25 cellular contexts compared by ENCODE assay signal in genomic region chr6:157976345-157977175, GRCh38. TPM values are rescaled to one million over a fixed set of nuclear protein-coding genes. Genes with fewer than 3 reads are reported as not detected.
DNase-seq lines count a peak whose midpoint lies in the region; ATAC-seq, FAIRE-seq and TF ChIP-seq lines count a peak whose summit lies in the region.
"Had no signal": no experiment of that assay in that cellular context is flagged by ENCODE, and none has a peak within 500 bp of the region (broad histone marks: within the 10 kb centered on the region; RNA-seq: fewer than 3 reads in every experiment).

No MANE protein-coding gene starts in this region.

- H3K79me2 ChIP-seq in HepG2 (ENCODE audit: insufficient read depth, low read length): no peaks in the 10 kb centered on the region

- in situ Hi-C loops in HepG2 (cut with HindIII; ENCODE audit: extremely low pct_ligation_motif_present, low pct_unique_long_range_greater_than_20kb): no loop called here
- in situ Hi-C loops in ACHN (cut with HindIII; ENCODE audit: low pct_ligation_motif_present, low pct_unique_long_range_greater_than_20kb, low sequenced_read_pairs): no loop called here

- H3K4me3 Mint-ChIP-seq in progenitor cell of endocrine pancreas (ENCODE audit: low read depth): no peak overlapping the region
- H3K4me3 Mint-ChIP-seq: HFFc6 had no signal

- TF ChIP-seq EP300 in HepG2 (IDR thresholded peaks at IDR 0.05; ENCODE audit: low read depth in 2 of 2, low read length in 2 of 2) (no peak), HepG2 (CRISPR knock-in tag; IDR thresholded peaks at IDR 0.05; ENCODE audit: borderline replicate concordance) (no peak)

- peak overlapping the region; percentile 11 for H3K27ac Mint-ChIP-seq in progenitor cell of endocrine pancreas
- H3K27ac Mint-ChIP-seq: HFFc6 had no signal

- peaks cover 6 to 13% of the 10 kb centered on the region in 2 experiments; a peak in 4 of 5 replicates for H3K27me3 ChIP-seq in HepG2 (ENCODE audit: control insufficient read depth in 1 of 2, insufficient read depth in 2 of 2, low read length in 2 of 2)
- H3K27me3 ChIP-seq in right lobe of liver: no peaks in the 10 kb centered on the region
- H3K27me3 ChIP-seq: MG63, SJSA1 had no signal

- TF ChIP-seq RAD21 in HepG2 (CRISPR knock-in tag; IDR thresholded peaks at IDR 0.05): 0 out of 2 replicates have a peak, but pooled peaks have one; percentile 27

- POLR2A ChIA-PET in HepG2 (lab: Yijun Ruan, JAX): interaction anchor here (1.2 to 16.1 kb wide), 4 partner anchors 10 to 249 kb away, joined by 3 to 345 read pairs (median 13); no protein-coding TSS in a partner anchor

- H4K20me1 ChIP-seq in HepG2 (ENCODE audit: insufficient read depth, low read length): no peaks in the 10 kb centered on the region

- H2AFZ ChIP-seq in HepG2 (ENCODE audit: low read length): no peak overlapping the region
- H2AFZ ChIP-seq: GM23248 had no signal

- ATAC-seq in HepG2: peak; percentile 72
- ATAC-seq in right lobe of liver: no peak

- peak overlapping the region; percentile 59 for H3K4me2 ChIP-seq in HepG2 (ENCODE audit: low read depth, low read length)

- CTCF ChIA-PET in HepG2 (lab: Yijun Ruan, JAX; ENCODE audit: low intra/inter-chr PET ratio, low total read pairs): no interaction called here

- BruUV-seq in HepG2 (replicated peaks; lab: Mats Ljungman, UMichigan): no TSS peak

- H3K9me3 Mint-ChIP-seq in progenitor cell of endocrine pancreas (ENCODE audit: low read depth): peaks cover 4% of the 10 kb centered on the region
- H3K9me3 Mint-ChIP-seq: HFFc6 had no signal

- H3K27ac ChIP-seq in HepG2 (ENCODE audit: extremely low read length, insufficient read depth, low read length) (no peak overlapping the region), right lobe of liver (no peak overlapping the region)
- H3K27ac ChIP-seq: GM23248, SJSA1 had no signal

- H3K9me3 ChIP-seq in HepG2 (ENCODE audit: low read length) (no peaks in the 10 kb centered on the region), right lobe of liver (no peaks in the 10 kb centered on the region)
- H3K9me3 ChIP-seq: HAP-1, MG63, SJSA1 had no signal

- peak overlapping the region; percentile 6; the same call in 1 of the 2 replicates for H3K9ac ChIP-seq in HepG2 (ENCODE audit: insufficient read depth, low read depth, low read length)
- H3K9ac ChIP-seq: GM23248 had no signal

- peak; percentile 61 for FAIRE-seq in HepG2 (lab: Jason Lieb, UNC)
- FAIRE-seq: GM18507 had no signal

- no peak for TF ChIP-seq POLR2A in HepG2 (IDR thresholded peaks at IDR 0.05; ENCODE audit: insufficient read depth in 1 of 2, low read depth in 2 of 2, low read length in 2 of 2)
- no peak for TF ChIP-seq POLR2A in right lobe of liver (IDR thresholded peaks at IDR 0.05)

- no peak; the same call in 1 of the 2 replicates for TF ChIP-seq CTCF in HepG2 (CRISPR knock-in tag; IDR thresholded peaks at IDR 0.05)
- no peak for TF ChIP-seq CTCF in right lobe of liver (IDR thresholded peaks at IDR 0.05)
- no peak for TF ChIP-seq CTCF in progenitor cell of endocrine pancreas (IDR thresholded peaks at IDR 0.05; ENCODE audit: unreplicated experiment)

- DNase-seq in HepG2 (ENCODE audit: low spot score) (peak; percentile 41), right lobe of liver (no peak), left kidney (ENCODE audit: low read depth, low spot score) (peak; percentile 47), progenitor cell of endocrine pancreas (ENCODE audit: low spot score, unreplicated experiment) (no peak), T-helper 9 cell (no peak), COLO668 (lab: John Stamatoyannopoulos, UW; ENCODE audit: unreplicated experiment) (no peak), ACHN (no peak)
- DNase-seq in stimulated activated CD4-positive, alpha-beta T cell treated with anti-CD3 and anti-CD28 coated beads, Interleukin-2, amount 100 ng/mL, for 24 hours: no peak
- DNase-seq: 8988T, DMS153, DND-41, GM23248, HFFc6, KG1, MG63, NCI-H1105 treated with DMSO at 0.1 percent for 48 hours, NCI-H146, NCI-H1930, NCI-H2227 treated with DMSO at 0.1 percent for 48 hours, NCI-H526 treated with DMSO at 0.1 percent for 48 hours, Right ventricle myocardium superior, RPMI8226 had no signal

- intact Hi-C loops in HepG2 (cut with micrococcal nuclease; ENCODE audit: unreplicated experiment): no loop called here
- intact Hi-C loops in right lobe of liver (cut with DNase I): loop anchor here in 1 of 2 donors (5.0 kb wide), 1 partner anchor 96 kb away; no protein-coding TSS in a partner anchor

- peaks cover 81% of the 10 kb centered on the region for H3K4me1 ChIP-seq in HepG2 (ENCODE audit: insufficient read depth, low read length)
- no peaks in the 10 kb centered on the region for H3K4me1 ChIP-seq in right lobe of liver

- H3K4me3 ChIP-seq in HepG2 (replicated peaks in 1 of 3; ENCODE audit: insufficient read depth in 1 of 3, low read depth in 2 of 3, low read length in 3 of 3) (peak overlapping the region in 1 of 3 experiments; percentile 29; a peak in 1 of 6 replicates), right lobe of liver (no peak overlapping the region)
- H3K4me3 ChIP-seq: GM23248, HAP-1, MG63, SJSA1 had no signal

- 36% methylated on average over 18 of the region's 21 CpGs for WGBS in HepG2 (ENCODE audit: low lambda C conversion rate)
- whole genome bisulfite sequencing in right lobe of liver (ENCODE audit: insufficient coverage, low coverage, low lambda C conversion rate, missing lambda C conversion rate): 86% methylated on average over 8 of the region's 21 CpGs

- peaks cover 13% of the 10 kb centered on the region for H3K4me1 Mint-ChIP-seq in progenitor cell of endocrine pancreas (ENCODE audit: low read depth)

- H3K36me3 ChIP-seq in HepG2 (replicated peaks in 1 of 2; ENCODE audit: control insufficient read depth in 1 of 2, insufficient read depth in 2 of 2, low read length in 2 of 2) (no peaks in the 10 kb centered on the region), right lobe of liver (no peaks in the 10 kb centered on the region)
- H3K36me3 ChIP-seq: HAP-1, MG63, SJSA1 had no signal

- H3K36me3 Mint-ChIP-seq in progenitor cell of endocrine pancreas (ENCODE audit: insufficient read depth): no peaks in the 10 kb centered on the region

- peaks cover 32% of the 10 kb centered on the region for H3K27me3 Mint-ChIP-seq in progenitor cell of endocrine pancreas

TF ChIP-seq in HepG2, 621 proteins besides CTCF, POLR2A, EP300 and RAD21 (continues in another document):
- TF ChIP-seq NPAS2 (CRISPR knock-in tag; IDR thresholded peaks at IDR 0.05; ENCODE audit: borderline replicate concordance) (no peak), TCF7L2 (IDR thresholded peaks at IDR 0.05; ENCODE audit: low read depth, low read length) (no peak), HOXA9 (CRISPR knock-in tag; IDR thresholded peaks at IDR 0.05; ENCODE audit: borderline replicate concordance) (no peak)

RNA-seq across cellular contexts. Expression of gene SYNJ2, which starts 5.1 kb away (rescaled TPM):
- total RNA-seq in HepG2 (2016; rRNA removed; fragmentation: Illumina TruSeq; extraction: Trizol) (39.0 and 39.1 TPM in 2 replicates), right lobe of liver (1 to 10 TPM; 3.2 to 7.4 (median 4.2) TPM), progenitor cell of endocrine pancreas (18.9 and 22.2 TPM in 2 replicates)
- total RNA-seq in HepG2 (2016; cell fraction: cytosol; rRNA removed; fragmentation: Illumina TruSeq; extraction: Trizol; ENCODE audit: low read depth): 50.4 and 51.2 TPM in 2 replicates
- total RNA-seq in HepG2 (2016; cell fraction: insoluble cytoplasmic fraction; rRNA removed; fragmentation: Illumina TruSeq; extraction: Trizol): 32.6 and 44.6 TPM in 2 replicates
- 52.4 and 52.9 TPM in 2 replicates for total RNA-seq in HepG2 (2016; cell fraction: membrane; rRNA removed; fragmentation: Illumina TruSeq; extraction: Trizol)
- 33.3 and 38.2 TPM in 2 replicates for total RNA-seq in HepG2 (2016; cell fraction: nucleus; rRNA removed; fragmentation: Illumina TruSeq; extraction: Trizol)
- 57.6 and 59.5 TPM in 2 replicates for polyA plus RNA-seq in HepG2 (2011; rRNA removed)
- 44.7 and 49.0 TPM in 2 replicates for polyA plus RNA-seq in HepG2 (2011; cell fraction: cytosol; rRNA removed)
- 85.9 and 86.7 TPM in 2 replicates for polyA plus RNA-seq in HepG2 (2011; cell fraction: nucleus; rRNA removed)
- 53.7 and 59.9 TPM in 2 replicates for polyA plus RNA-seq in HepG2 (2012)
- polyA plus RNA-seq in HepG2 (2016; cell fraction: cytosol; fragmentation: Illumina TruSeq; extraction: Trizol; ENCODE audit: low read depth): 53.0 and 54.8 TPM in 2 replicates
- polyA plus RNA-seq in HepG2 (2016; cell fraction: insoluble cytoplasmic fraction; fragmentation: Illumina TruSeq; extraction: Trizol; ENCODE audit: low read depth): 28.2 and 29.0 TPM in 2 replicates
- 41.5 and 42.8 TPM in 2 replicates for polyA plus RNA-seq in HepG2 (2016; cell fraction: membrane; fragmentation: Illumina TruSeq; extraction: Trizol; ENCODE audit: low read depth)
- polyA plus RNA-seq in HepG2 (2016; cell fraction: nucleus; fragmentation: Illumina TruSeq; extraction: Trizol; ENCODE audit: insufficient read depth, low read depth): 49.3 and 52.0 TPM in 2 replicates
- polyA minus RNA-seq in HepG2 (2011; rRNA and poly(A)+ RNA removed; ENCODE audit: low replicate concordance): 21.9 and 161 TPM in 2 replicates
- polyA minus RNA-seq in HepG2 (2011; cell fraction: cytosol; rRNA and poly(A)+ RNA removed): 57.2 and 71.5 TPM in 2 replicates
- polyA minus RNA-seq in HepG2 (2011; cell fraction: nucleus; rRNA and poly(A)+ RNA removed): 135 and 148 TPM in 2 replicates

Comparison
In these comparisons a context has a peak if more than half of its experiments do, and no peak if none do; other contexts are left out.
1. DNase-seq: peak in HepG2 (single experiment) and left kidney (single experiment); none in right lobe of liver (0 of 3), progenitor cell of endocrine pancreas (single experiment), T-helper 9 cell (single experiment), COLO668 (single experiment), stimulated activated CD4-positive, alpha-beta T cell treated with anti-CD3 and anti-CD28 coated beads, Interleukin-2, amount 100 ng/mL, for 24 hours (0 of 2) and ACHN (single experiment).